Comparison of ENCODE assay signal across 1 cellular context in genomic region chr22:39502789-39503464, GRCh38.
TF ChIP-seq lines count a peak whose summit lies in the region.

No MANE protein-coding gene starts in this region.

TF ChIP-seq in GM12878, 131 proteins besides CTCF, POLR2A, EP300 and RAD21:
- TF ChIP-seq ZBTB4 (CRISPR knock-in tag; IDR thresholded peaks at IDR 0.05) (no peak), RAD51 (IDR thresholded peaks at IDR 0.05) (no peak), CBX5 (IDR thresholded peaks at IDR 0.05; ENCODE audit: low read depth) (no peak), ETV6 (conservative IDR thresholded peaks at IDR 0.05 in 1 of 2, IDR thresholded peaks at IDR 0.05 in 1 of 2; ENCODE audit: borderline replicate concordance in 1 of 2, low read depth in 1 of 2) (no peak), SRF (IDR thresholded peaks at IDR 0.05; ENCODE audit: low read depth in 2 of 2, low read length in 2 of 2) (no peak), FOXM1 (IDR thresholded peaks at IDR 0.05; ENCODE audit: low read depth, low read length) (no peak), KDM1A (IDR thresholded peaks at IDR 0.05; ENCODE audit: borderline replicate concordance) (no peak), POLR2AphosphoS2 (IDR thresholded peaks at IDR 0.05; ENCODE audit: low read depth, low read length) (no peak), HCFC1 (IDR thresholded peaks at IDR 0.05; ENCODE audit: low read length) (no peak), PBX3 (IDR thresholded peaks at IDR 0.05; ENCODE audit: insufficient replicate concordance, low read depth, low read length) (no peak), STAT1 (conservative IDR thresholded peaks at IDR 0.05) (no peak)
